Comparison of ENCODE assay signal across 1 cellular context in genomic region chr13:110391273-110391672, GRCh38.
TF ChIP-seq lines count a peak whose summit lies in the region.

No MANE protein-coding gene starts in this region.

TF ChIP-seq in SK-N-SH treated with all-trans-retinoic acid at 6 μM for 48 hours, 23 proteins besides CTCF, POLR2A, EP300 and RAD21 (continued from another document):
- TF ChIP-seq POU6F1 (CRISPR knock-in tag; IDR thresholded peaks at IDR 0.05; ENCODE audit: borderline replicate concordance, low read depth) (no peak), TCF4 (CRISPR knock-in tag; IDR thresholded peaks at IDR 0.05; ENCODE audit: borderline replicate concordance) (no peak), ZFP3 (CRISPR knock-in tag; IDR thresholded peaks at IDR 0.05) (no peak), CREB5 (CRISPR knock-in tag; IDR thresholded peaks at IDR 0.05; ENCODE audit: low read depth) (no peak)
